Comparison of ENCODE assay signal across 8 cellular contexts in genomic region chr2:112764071-112765044, GRCh38. TPM values are rescaled to one million over a fixed set of nuclear protein-coding genes. Genes with fewer than 3 reads are reported as not detected.
DNase-seq lines count a peak whose midpoint lies in the region; ATAC-seq, FAIRE-seq and TF ChIP-seq lines count a peak whose summit lies in the region.

TSS of gene CKAP2L (minus strand) at chr2:112764609. CDS start at chr2:112764598, 11 bp downstream.

- DNase-seq in CD14-positive monocyte (ENCODE audit: low spot score): peak; percentile 96
- peak; percentile 97 for DNase-seq in NCI-H774 (lab: John Stamatoyannopoulos, UW)
- peak; percentile 88 to 96 for DNase-seq in activated CD4-positive, alpha-beta T cell treated with anti-CD3 and anti-CD28 coated beads, Interleukin-2, amount 50 U/mL, for 24 hours (ENCODE audit: low read depth in 1 of 2, low spot score in 1 of 2)
- DNase-seq in dermis microvascular lymphatic vessel endothelial cell (ENCODE audit: low read depth in 2 of 2): peak; percentile 93 to 99
- DNase-seq in HepG2 (ENCODE audit: low spot score): peak; percentile 98
- peak; percentile 92 for DNase-seq in stimulated activated CD4-positive, alpha-beta T cell treated with anti-CD3 and anti-CD28 coated beads, Interleukin-2, amount 100 ng/mL, for 48 hours

- peak within 1 kb of the TSS; percentile 89 to 93 for H3K4me3 Mint-ChIP-seq in CD14-positive monocyte

- peak; percentile 29 to 64; a peak in 3 of 4 replicates for TF ChIP-seq POLR2A in HepG2 (IDR thresholded peaks at IDR 0.05; ENCODE audit: insufficient read depth in 1 of 2, low read depth in 2 of 2, low read length in 2 of 2)

- 2% methylated on average over 54 of the region's 79 CpGs for WGBS in HepG2 (ENCODE audit: low lambda C conversion rate)

- H3K4me1 ChIP-seq in HepG2 (ENCODE audit: insufficient read depth, low read length): peaks cover 58% of the 10 kb centered on the region

- peak in 1 of 2 experiments; percentile 8; a peak in 1 of 4 replicates for TF ChIP-seq EP300 in HepG2 (IDR thresholded peaks at IDR 0.05; ENCODE audit: low read depth in 2 of 2, low read length in 2 of 2)
- TF ChIP-seq EP300 in HepG2 (CRISPR knock-in tag; IDR thresholded peaks at IDR 0.05; ENCODE audit: borderline replicate concordance): no peak; the same call in 1 of the 2 replicates

- H3K4me3 ChIP-seq in HepG2 (replicated peaks in 1 of 3; ENCODE audit: insufficient read depth in 1 of 3, low read depth in 2 of 3, low read length in 3 of 3): peak within 1 kb of the TSS; percentile 80 to 91 (median 90)

- H3K9ac ChIP-seq in HepG2 (ENCODE audit: insufficient read depth, low read depth, low read length): peak within 1 kb of the TSS; percentile 85

- peak within 1 kb of the TSS; percentile 24 for H2AFZ ChIP-seq in HepG2 (ENCODE audit: low read length)

- TSS peak; percentile 66 for BruUV-seq in HepG2 (replicated peaks; lab: Mats Ljungman, UMichigan)

- FAIRE-seq in HepG2 (lab: Jason Lieb, UNC): peak; percentile 89

- H3K27me3 ChIP-seq in HepG2 (ENCODE audit: control insufficient read depth in 1 of 2, insufficient read depth in 2 of 2, low read length in 2 of 2): no peaks in the 10 kb centered on the region; a peak in 1 of 5 replicates

- in situ Hi-C loops in HepG2 (cut with HindIII; ENCODE audit: extremely low pct_ligation_motif_present, low pct_unique_long_range_greater_than_20kb): loop anchor here (5.0 kb wide), 1 partner anchor 38 kb away; no protein-coding TSS in a partner anchor

- peaks cover 0 to 3% (median 0%) of the 10 kb centered on the region in 3 donors for H3K27me3 Mint-ChIP-seq in CD14-positive monocyte (ENCODE audit: low read depth in 3 of 3)

- no peaks in the 10 kb centered on the region for H3K9me3 ChIP-seq in HepG2 (ENCODE audit: low read length)

- peaks cover 0 to 2% (median 0%) of the 10 kb centered on the region in 7 donors for H3K9me3 Mint-ChIP-seq in CD14-positive monocyte

- intact Hi-C loops in CD14-positive monocyte (cut with micrococcal nuclease): loop anchor here (5.0 kb wide), 2 partner anchors 33 to 38 kb away; no protein-coding TSS in a partner anchor
- intact Hi-C loops in HepG2 (cut with micrococcal nuclease; ENCODE audit: unreplicated experiment): loop anchor here (2.0 to 5.0 kb wide), 3 partner anchors 14 to 178 kb away; no protein-coding TSS in a partner anchor

- no peak; the same call in none of the 2 replicates for TF ChIP-seq RAD21 in HepG2 (CRISPR knock-in tag; IDR thresholded peaks at IDR 0.05)

- peaks cover 3 to 4% of the 10 kb centered on the region in 2 donors for H3K36me3 Mint-ChIP-seq in CD14-positive monocyte

- TF ChIP-seq CTCF in CD14-positive monocyte (IDR thresholded peaks at IDR 0.05): no peak
- peak; percentile 57 for TF ChIP-seq CTCF in HepG2 (CRISPR knock-in tag; IDR thresholded peaks at IDR 0.05)

- POLR2A ChIA-PET in HepG2 (lab: Yijun Ruan, JAX): no interaction called here

- H3K36me3 ChIP-seq in HepG2 (replicated peaks in 1 of 2; ENCODE audit: control insufficient read depth in 1 of 2, insufficient read depth in 2 of 2, low read length in 2 of 2): peaks cover 1 to 2% of the 10 kb centered on the region in 2 experiments; a peak in 3 of 5 replicates

- peak within 1 kb of the TSS; percentile 90 for H3K4me2 ChIP-seq in HepG2 (ENCODE audit: low read depth, low read length)

- H3K27ac ChIP-seq in HepG2 (ENCODE audit: extremely low read length, insufficient read depth, low read length): peak within 1 kb of the TSS; percentile 72

- peak; percentile 97 for ATAC-seq in GM19438 (IDR thresholded peaks at IDR 0.05; ENCODE audit: low read depth, unreplicated experiment)
- peak; percentile 95 for ATAC-seq in HG03571 (IDR thresholded peaks at IDR 0.05; ENCODE audit: unreplicated experiment)
- ATAC-seq in HepG2: peak; percentile 96

- peak within 1 kb of the TSS; percentile 74 to 95 (median 89) for H3K27ac Mint-ChIP-seq in CD14-positive monocyte

- CTCF ChIA-PET in HepG2 (lab: Yijun Ruan, JAX; ENCODE audit: low intra/inter-chr PET ratio, low total read pairs): no interaction called here

- no peaks in the 10 kb centered on the region for H4K20me1 ChIP-seq in HepG2 (ENCODE audit: insufficient read depth, low read length)

- H3K79me2 ChIP-seq in HepG2 (ENCODE audit: insufficient read depth, low read length): peaks cover 23% of the 10 kb centered on the region

- peaks cover 50% of the 10 kb centered on the region for H3K4me1 Mint-ChIP-seq in CD14-positive monocyte

TF ChIP-seq in HepG2, 621 proteins besides CTCF, POLR2A, EP300 and RAD21 (continues in another document):
- peak; percentile 99 for TF ChIP-seq REPIN1 (CRISPR knock-in tag; IDR thresholded peaks at IDR 0.05; ENCODE audit: borderline replicate concordance, low read depth)
- peak; percentile 87; the same call in 1 of the 2 replicates for TF ChIP-seq ZSCAN31 (CRISPR knock-in tag; IDR thresholded peaks at IDR 0.05; ENCODE audit: low read depth)
- TF ChIP-seq RCOR2 (CRISPR knock-in tag; IDR thresholded peaks at IDR 0.05): peak; percentile 39
- no peak for TF ChIP-seq GLI4 (CRISPR knock-in tag; IDR thresholded peaks at IDR 0.05; ENCODE audit: borderline replicate concordance)
- TF ChIP-seq ZNF34 (CRISPR knock-in tag; IDR thresholded peaks at IDR 0.05; ENCODE audit: borderline replicate concordance): peak; percentile 27; the same call in 1 of the 2 replicates
- peak; percentile 21; the same call in 1 of the 2 replicates for TF ChIP-seq NR2F6 (IDR thresholded peaks at IDR 0.05)
- TF ChIP-seq NR2F6 (CRISPR knock-in tag; IDR thresholded peaks at IDR 0.05): no peak
- no peak for TF ChIP-seq NFE2L2 (IDR thresholded peaks at IDR 0.05; ENCODE audit: low read length)
- TF ChIP-seq MED13 (CRISPR knock-in tag; IDR thresholded peaks at IDR 0.05): no peak
- TF ChIP-seq TARDBP (CRISPR knock-in tag; IDR thresholded peaks at IDR 0.05): peak; percentile 63; the same call in 1 of the 2 replicates
- TF ChIP-seq ZBTB20 (CRISPR knock-in tag; IDR thresholded peaks at IDR 0.05; ENCODE audit: borderline replicate concordance, low read depth): peak; percentile 75; the same call in 1 of the 2 replicates
- peak; percentile 88 for TF ChIP-seq NR0B2 (CRISPR knock-in tag; IDR thresholded peaks at IDR 0.05)
- TF ChIP-seq SP2 (CRISPR knock-in tag; IDR thresholded peaks at IDR 0.05): peak; percentile 98
- TF ChIP-seq ZNF343 (CRISPR knock-in tag; IDR thresholded peaks at IDR 0.05): peak; percentile 55; the same call in 1 of the 2 replicates
- TF ChIP-seq ZNF326 (CRISPR knock-in tag; IDR thresholded peaks at IDR 0.05; ENCODE audit: borderline replicate concordance): no peak
- TF ChIP-seq ZBTB38 (CRISPR knock-in tag; IDR thresholded peaks at IDR 0.05): no peak
- no peak; the same call in 1 of the 2 replicates for TF ChIP-seq MAZ (IDR thresholded peaks at IDR 0.05; ENCODE audit: borderline replicate concordance, low read depth, low read length)
- TF ChIP-seq MAZ (CRISPR knock-in tag; IDR thresholded peaks at IDR 0.05; ENCODE audit: low read depth): peak; percentile 75; the same call in 1 of the 2 replicates
- TF ChIP-seq ZFP36 (IDR thresholded peaks at IDR 0.05; ENCODE audit: borderline replicate concordance, low read depth, low read length, partially characterized antibody): no peak
- no peak for TF ChIP-seq CEBPG (CRISPR knock-in tag; IDR thresholded peaks at IDR 0.05)
- peak; percentile 73; the same call in 1 of the 2 replicates for TF ChIP-seq CERS6 (CRISPR knock-in tag; IDR thresholded peaks at IDR 0.05)
- TF ChIP-seq ZSCAN25 (CRISPR knock-in tag; IDR thresholded peaks at IDR 0.05): 0 out of 2 replicates have a peak, but pooled peaks have one; percentile 26

RNA-seq across cellular contexts. Expression of gene CKAP2L, which starts in this region (rescaled TPM):
- polyA plus RNA-seq in CD14-positive monocyte (under 1 TPM; 0.04 to 0.24 TPM), HepG2 (2011; rRNA removed) (3.9 and 7.1 TPM in 2 replicates)
- total RNA-seq in dermis microvascular lymphatic vessel endothelial cell (2.0 and 3.1 TPM in 2 replicates), HepG2 (2016; rRNA removed; fragmentation: Illumina TruSeq; extraction: Trizol) (9.5 and 21.5 TPM in 2 replicates)
- 1.4 and 1.7 TPM in 2 replicates for total RNA-seq in HepG2 (2016; cell fraction: cytosol; rRNA removed; fragmentation: Illumina TruSeq; extraction: Trizol; ENCODE audit: low read depth)
- 10.3 and 20.5 TPM in 2 replicates for total RNA-seq in HepG2 (2016; cell fraction: insoluble cytoplasmic fraction; rRNA removed; fragmentation: Illumina TruSeq; extraction: Trizol)
- total RNA-seq in HepG2 (2016; cell fraction: membrane; rRNA removed; fragmentation: Illumina TruSeq; extraction: Trizol): 5.6 and 6.5 TPM in 2 replicates
- total RNA-seq in HepG2 (2016; cell fraction: nucleus; rRNA removed; fragmentation: Illumina TruSeq; extraction: Trizol): 13.3 and 18.2 TPM in 2 replicates
- polyA plus RNA-seq in HepG2 (2011; cell fraction: cytosol; rRNA removed): 3.0 and 3.4 TPM in 2 replicates
- polyA plus RNA-seq in HepG2 (2011; cell fraction: nucleus; rRNA removed): 2.3 and 2.6 TPM in 2 replicates
- polyA plus RNA-seq in HepG2 (2012): 5.5 and 10.6 TPM in 2 replicates
- polyA plus RNA-seq in HepG2 (2016; cell fraction: cytosol; fragmentation: Illumina TruSeq; extraction: Trizol; ENCODE audit: low read depth): 0.46 and 0.79 TPM in 2 replicates
- 15.6 and 16.8 TPM in 2 replicates for polyA plus RNA-seq in HepG2 (2016; cell fraction: insoluble cytoplasmic fraction; fragmentation: Illumina TruSeq; extraction: Trizol; ENCODE audit: low read depth)
- polyA plus RNA-seq in HepG2 (2016; cell fraction: membrane; fragmentation: Illumina TruSeq; extraction: Trizol; ENCODE audit: low read depth): 2.4 and 2.7 TPM in 2 replicates
- polyA plus RNA-seq in HepG2 (2016; cell fraction: nucleus; fragmentation: Illumina TruSeq; extraction: Trizol; ENCODE audit: insufficient read depth, low read depth): 10.7 and 13.0 TPM in 2 replicates
- 6.2 and 8.6 TPM in 2 replicates for polyA minus RNA-seq in HepG2 (2011; rRNA and poly(A)+ RNA removed; ENCODE audit: low replicate concordance)
- polyA minus RNA-seq in HepG2 (2011; cell fraction: cytosol; rRNA and poly(A)+ RNA removed): 5.6 and 8.0 TPM in 2 replicates
- polyA minus RNA-seq in HepG2 (2011; cell fraction: nucleus; rRNA and poly(A)+ RNA removed): 13.3 and 20.0 TPM in 2 replicates

Comparison
In these comparisons a context has a peak if more than half of its experiments do, and no peak if none do; other contexts are left out.
1. Peak in every context shown above with its lines: DNase-seq, ATAC-seq, H3K4me3 ChIP-seq and H3K27ac ChIP-seq.
2. Peak in DNase-seq in CD14-positive monocyte; RNA of the gene not detected or under 1 TPM.